In the genomic region with DNA sequence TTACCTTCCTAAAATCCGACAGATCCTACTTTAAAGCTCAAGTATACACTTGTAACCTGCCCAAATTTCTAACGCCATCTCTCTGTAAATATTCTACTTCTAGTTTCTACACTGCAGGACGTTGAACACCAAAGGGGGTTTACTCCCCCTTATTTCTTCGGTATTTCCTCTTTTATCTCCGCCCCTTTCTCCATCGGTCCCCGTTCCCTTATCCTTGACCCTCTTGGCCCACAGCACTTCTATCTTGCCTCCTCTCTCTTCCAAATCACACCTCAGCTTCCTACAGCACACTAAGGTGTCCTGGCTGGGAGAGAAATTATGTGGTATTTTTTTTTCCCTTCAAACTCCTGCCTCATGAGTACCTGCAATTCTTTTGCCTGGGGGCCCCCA, we compare ENCODE assay signal across 8 cellular contexts. TPM values are rescaled to one million over a fixed set of nuclear protein-coding genes. Genes with fewer than 3 reads are reported as not detected.
DNase-seq lines count a peak whose midpoint lies in the region; ATAC-seq and TF ChIP-seq lines count a peak whose summit lies in the region.

No MANE protein-coding gene starts in this region.

- H3K4me1 ChIP-seq in GM23338 (ENCODE audit: insufficient read depth) (peaks cover 11% of the 10 kb centered on the region; the same call in 1 of the 2 replicates), psoas muscle (no peaks in the 10 kb centered on the region)

- peak overlapping the region; percentile 56; the same call in 1 of the 2 replicates for H2AFZ ChIP-seq in GM23338

- H3K9me3 ChIP-seq in SK-N-MC (ENCODE audit: low read depth, low read length) (no peaks in the 10 kb centered on the region), psoas muscle (no peaks in the 10 kb centered on the region)

- 8 to 49% (median 18%) methylated on average over 7 of the region's 7 CpGs for WGBS in psoas muscle, 3 donors

- H3F3A ChIP-seq in GM23338 (replicated peaks; ENCODE audit: low read depth), result no peaks in the 10 kb centered on the region

- H3K4me3 Mint-ChIP-seq in GM23338, result peak overlapping the region; percentile 87

- H3K36me3 ChIP-seq in GM23338 (ENCODE audit: insufficient read depth), result no peaks in the 10 kb centered on the region
- no peaks in the 10 kb centered on the region for H3K36me3 ChIP-seq in SK-N-MC (ENCODE audit: insufficient read depth, low read length)
- no peaks in the 10 kb centered on the region for H3K36me3 ChIP-seq in psoas muscle (ENCODE audit: insufficient read depth in 1 of 2, low read depth in 1 of 2)

- peaks cover 33% of the 10 kb centered on the region for H3K4me1 Mint-ChIP-seq in GM23338

- DNase-seq in EL, result peak; percentile 3
- peak; percentile 44 for DNase-seq in GM23338 (ENCODE audit: low spot score)
- no peak for DNase-seq in SK-N-MC (ENCODE audit: low read depth, low spot score)
- DNase-seq in glomerular visceral epithelial cell (ENCODE audit: extremely low spot score), result peak; percentile 1
- no peak for DNase-seq in psoas muscle
- no peak for DNase-seq in cerebellar nuclear complex (lab: John Stamatoyannopoulos, UW)
- DNase-seq in kidney tubule cell (ENCODE audit: low spot score), result no peak

- H4K20me1 ChIP-seq in GM23338 (replicated peaks; ENCODE audit: insufficient read depth), result no peaks in the 10 kb centered on the region

- peaks cover 10% of the 10 kb centered on the region for H3K27me3 ChIP-seq in GM23338 (ENCODE audit: insufficient read depth)
- no peaks in the 10 kb centered on the region for H3K27me3 ChIP-seq in psoas muscle (ENCODE audit: insufficient read depth in 3 of 3, low read length in 2 of 3)

- no peaks in the 10 kb centered on the region for H3K9me2 ChIP-seq in GM23338 (ENCODE audit: insufficient read depth)

- H3K27ac ChIP-seq in GM23338 (ENCODE audit: low read depth) (peak overlapping the region; percentile 94; the same call in 1 of the 2 replicates), SK-N-MC (no peak overlapping the region), psoas muscle (peak overlapping the region; percentile 88)

- H3K4me3 ChIP-seq in GM23338 (peak overlapping the region; percentile 69), SK-N-MC (peak overlapping the region; percentile 77), psoas muscle (peak overlapping the region; percentile 73)

- intact Hi-C loops in psoas muscle (cut with DNase I), result no loop called here

- peaks cover 6% of the 10 kb centered on the region for H3K27me3 Mint-ChIP-seq in GM23338 (ENCODE audit: insufficient read depth, low read depth, poor library complexity)

- no peaks in the 10 kb centered on the region for H3K79me2 ChIP-seq in GM23338 (replicated peaks; ENCODE audit: insufficient read depth)

- ATAC-seq in GM23338 (peak; percentile 52), psoas muscle (no peak), GM19023 (IDR thresholded peaks at IDR 0.05; ENCODE audit: unreplicated experiment) (no peak)

- H3K36me3 Mint-ChIP-seq in GM23338 (ENCODE audit: low read depth), result peaks cover 28% of the 10 kb centered on the region

- peaks cover 16% of the 10 kb centered on the region for H3K9me3 Mint-ChIP-seq in GM23338

- peak overlapping the region; percentile 89 for H3K27ac Mint-ChIP-seq in GM23338

- H3K9ac ChIP-seq in SK-N-MC (ENCODE audit: insufficient read length), result peak overlapping the region; percentile 83

- no peak for TF ChIP-seq CTCF in GM23338 (conservative IDR thresholded peaks at IDR 0.05; ENCODE audit: low read depth in 2 of 2)
- TF ChIP-seq CTCF in psoas muscle (IDR thresholded peaks at IDR 0.05), result no peak

- peak overlapping the region; percentile 83 for H3K4me2 ChIP-seq in GM23338

TF ChIP-seq in GM23338, 12 proteins besides CTCF, POLR2A, EP300 and RAD21 (continues in another document):
- TF ChIP-seq EZH2phosphoT487 (IDR thresholded peaks at IDR 0.05; ENCODE audit: unreplicated experiment), result no peak
- TF ChIP-seq NANOG (IDR thresholded peaks at IDR 0.05; ENCODE audit: borderline replicate concordance), result no peak
- TF ChIP-seq ZNF331 (CRISPR knock-in tag; IDR thresholded peaks at IDR 0.05; ENCODE audit: low read depth), result no peak
- TF ChIP-seq STAT1 (IDR thresholded peaks at IDR 0.05; ENCODE audit: unreplicated experiment), result no peak
- TF ChIP-seq, protein P1, sequence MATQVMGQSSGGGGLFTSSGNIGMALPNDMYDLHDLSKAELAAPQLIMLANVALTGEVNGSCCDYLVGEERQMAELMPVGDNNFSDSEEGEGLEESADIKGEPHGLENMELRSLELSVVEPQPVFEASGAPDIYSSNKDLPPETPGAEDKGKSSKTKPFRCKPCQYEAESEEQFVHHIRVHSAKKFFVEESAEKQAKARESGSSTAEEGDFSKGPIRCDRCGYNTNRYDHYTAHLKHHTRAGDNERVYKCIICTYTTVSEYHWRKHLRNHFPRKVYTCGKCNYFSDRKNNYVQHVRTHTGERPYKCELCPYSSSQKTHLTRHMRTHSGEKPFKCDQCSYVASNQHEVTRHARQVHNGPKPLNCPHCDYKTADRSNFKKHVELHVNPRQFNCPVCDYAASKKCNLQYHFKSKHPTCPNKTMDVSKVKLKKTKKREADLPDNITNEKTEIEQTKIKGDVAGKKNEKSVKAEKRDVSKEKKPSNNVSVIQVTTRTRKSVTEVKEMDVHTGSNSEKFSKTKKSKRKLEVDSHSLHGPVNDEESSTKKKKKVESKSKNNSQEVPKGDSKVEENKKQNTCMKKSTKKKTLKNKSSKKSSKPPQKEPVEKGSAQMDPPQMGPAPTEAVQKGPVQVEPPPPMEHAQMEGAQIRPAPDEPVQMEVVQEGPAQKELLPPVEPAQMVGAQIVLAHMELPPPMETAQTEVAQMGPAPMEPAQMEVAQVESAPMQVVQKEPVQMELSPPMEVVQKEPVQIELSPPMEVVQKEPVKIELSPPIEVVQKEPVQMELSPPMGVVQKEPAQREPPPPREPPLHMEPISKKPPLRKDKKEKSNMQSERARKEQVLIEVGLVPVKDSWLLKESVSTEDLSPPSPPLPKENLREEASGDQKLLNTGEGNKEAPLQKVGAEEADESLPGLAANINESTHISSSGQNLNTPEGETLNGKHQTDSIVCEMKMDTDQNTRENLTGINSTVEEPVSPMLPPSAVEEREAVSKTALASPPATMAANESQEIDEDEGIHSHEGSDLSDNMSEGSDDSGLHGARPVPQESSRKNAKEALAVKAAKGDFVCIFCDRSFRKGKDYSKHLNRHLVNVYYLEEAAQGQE (IDR thresholded peaks at IDR 0.05; ENCODE audit: unreplicated experiment), result no peak
- no peak for TF ChIP-seq JUNB (IDR thresholded peaks at IDR 0.05; ENCODE audit: unreplicated experiment)
- no peak for TF ChIP-seq POLR2AphosphoS5 (IDR thresholded peaks at IDR 0.05; ENCODE audit: low read depth)
- TF ChIP-seq, protein P2, sequence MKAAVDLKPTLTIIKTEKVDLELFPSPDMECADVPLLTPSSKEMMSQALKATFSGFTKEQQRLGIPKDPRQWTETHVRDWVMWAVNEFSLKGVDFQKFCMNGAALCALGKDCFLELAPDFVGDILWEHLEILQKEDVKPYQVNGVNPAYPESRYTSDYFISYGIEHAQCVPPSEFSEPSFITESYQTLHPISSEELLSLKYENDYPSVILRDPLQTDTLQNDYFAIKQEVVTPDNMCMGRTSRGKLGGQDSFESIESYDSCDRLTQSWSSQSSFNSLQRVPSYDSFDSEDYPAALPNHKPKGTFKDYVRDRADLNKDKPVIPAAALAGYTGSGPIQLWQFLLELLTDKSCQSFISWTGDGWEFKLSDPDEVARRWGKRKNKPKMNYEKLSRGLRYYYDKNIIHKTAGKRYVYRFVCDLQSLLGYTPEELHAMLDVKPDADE (IDR thresholded peaks at IDR 0.05), result no peak
- TF ChIP-seq EZH2 (IDR thresholded peaks at IDR 0.05; ENCODE audit: low read depth, unreplicated experiment), result no peak
- no peak for TF ChIP-seq ZNF114 (CRISPR knock-in tag; IDR thresholded peaks at IDR 0.05)
- no peak for TF ChIP-seq CREB1 (CRISPR knock-in tag; IDR thresholded peaks at IDR 0.05; ENCODE audit: low read depth)

RNA-seq across cellular contexts. Expression of a gene that starts 0.7 kb away (rescaled TPM):
- total RNA-seq in GM23338 (2014; rRNA removed; shearing (Covaris generic)), result 1.5 and 2.2 TPM in 2 replicates
- polyA plus RNA-seq in GM23338 (2016; fragmentation: Nextera tagmentation; extraction: Ambion mirVana), result 1.8 and 2.2 TPM in 2 replicates
- total RNA-seq in psoas muscle, result 1 to 10 TPM in 3 of 4 donors, under 1 TPM in 1; 0.71 to 2.3 (median 1.4) TPM
- polyA plus RNA-seq in psoas muscle, result 1 to 10 TPM in 1 of 3 donors, under 1 TPM in 2; 0.60 to 1.1 (median 0.90) TPM

Comparison
In these comparisons a context has a peak if more than half of its experiments do, and no peak if none do; other contexts are left out.
1. DNase-seq: peak in EL (single experiment), GM23338 (single experiment) and glomerular visceral epithelial cell (single experiment); none in SK-N-MC (single experiment), psoas muscle (0 of 2), cerebellar nuclear complex (0 of 2) and kidney tubule cell (single experiment).
2. Peak in every context shown above with its lines, with median percentiles within 50 percentile points of each other: H3K4me3 ChIP-seq.